In genomic region chr4:39357002-39357401, GRCh38 we compare ENCODE assay signal across 12 cellular contexts. TPM values are rescaled to one million over a fixed set of nuclear protein-coding genes. Genes with fewer than 3 reads are reported as not detected.
DNase-seq lines count a peak whose midpoint lies in the region; ATAC-seq and TF ChIP-seq lines count a peak whose summit lies in the region.
"Had no signal": no experiment of that assay in that cellular context is flagged by ENCODE, and none has a peak within 500 bp of the region (broad histone marks: within the 10 kb centered on the region; RNA-seq: fewer than 3 reads in every experiment).

No MANE protein-coding gene starts in this region.

- peaks cover 7% of the 10 kb centered on the region for H3K36me3 Mint-ChIP-seq in memory B cell

- ATAC-seq in GM21423 (IDR thresholded peaks at IDR 0.05; ENCODE audit: unreplicated experiment): peak; percentile 27
- peak; percentile 64 for ATAC-seq in memory B cell (ENCODE audit: low read depth)
- no peak for ATAC-seq in HG02763 (IDR thresholded peaks at IDR 0.05; ENCODE audit: unreplicated experiment)
- no peak for ATAC-seq in HG03025 (IDR thresholded peaks at IDR 0.05; ENCODE audit: low FRiP score, unreplicated experiment)
- ATAC-seq in omental fat pad (ENCODE audit: low FRiP score): no peak

- POLR2A ChIA-PET in GM10248 (lab: Yijun Ruan, JAX): interaction anchor here (1.0 kb wide), 1 partner anchor 9 kb away, joined by 4 read pairs; the partner anchor contains the start of gene RFC1

- peaks cover 2% of the 10 kb centered on the region for H3K9me3 Mint-ChIP-seq in memory B cell
- H3K9me3 Mint-ChIP-seq: dendritic cell treated with granulocyte-macrophage colony-stimulating factor and Interleukin-4, amounts not matched to agents 40 ng/mL and 50 ng/mL, for 4 days had no signal

- CTCF ChIA-PET in GM10248 (lab: Yijun Ruan, JAX): interaction anchor here (1.0 to 3.4 kb wide), 3 partner anchors 10 to 57 kb away, joined by 4 to 10 read pairs (median 6); no protein-coding TSS in a partner anchor

- TF ChIP-seq CTCF in GM10248 (IDR thresholded peaks at IDR 0.05; ENCODE audit: control extremely low read depth, extremely low read depth, low read depth, missing control alignments) (no peak), omental fat pad (IDR thresholded peaks at IDR 0.05) (no peak)

- DNase-seq in GM10248 (ENCODE audit: extremely low spot score) (peak; percentile 66), NAMALWA (ENCODE audit: low spot score) (peak; percentile 67), memory B cell (ENCODE audit: low spot score in 2 of 2) (peak in 1 of 2 donors; percentile 11), medulla oblongata (ENCODE audit: extremely low spot score) (no peak), omental fat pad (ENCODE audit: low spot score) (no peak)
- DNase-seq: Peyer's patch had no signal

- peak overlapping the region; percentile 24 for H3K4me3 Mint-ChIP-seq in memory B cell
- H3K4me3 Mint-ChIP-seq: dendritic cell treated with granulocyte-macrophage colony-stimulating factor and Interleukin-4, amounts not matched to agents 40 ng/mL and 50 ng/mL, for 4 days had no signal

- peaks cover 33% of the 10 kb centered on the region for H3K4me1 Mint-ChIP-seq in memory B cell

- no peaks in the 10 kb centered on the region for H3K27me3 Mint-ChIP-seq in memory B cell
- H3K27me3 Mint-ChIP-seq: dendritic cell treated with granulocyte-macrophage colony-stimulating factor and Interleukin-4, amounts not matched to agents 40 ng/mL and 50 ng/mL, for 4 days; progenitor cell of endocrine pancreas had no signal

- peak overlapping the region; percentile 75 for H3K27ac Mint-ChIP-seq in memory B cell
- H3K27ac Mint-ChIP-seq: dendritic cell treated with granulocyte-macrophage colony-stimulating factor and Interleukin-4, amounts not matched to agents 40 ng/mL and 50 ng/mL, for 4 days; progenitor cell of endocrine pancreas had no signal

RNA-seq across cellular contexts. Expression of gene RFC1, which starts 9.2 kb away (rescaled TPM):
- total RNA-seq in omental fat pad: 10 to 100 TPM; 18.5 to 38.1 (median 27.8) TPM

RNA-seq across cellular contexts. Expression of gene KLB, which starts 49.7 kb away (rescaled TPM):
- 10 to 100 TPM in 2 of 4 donors, 1 to 10 TPM in 2; 7.9 to 70.9 (median 12.1) TPM for total RNA-seq in omental fat pad
- total RNA-seq: H1 had no signal

Comparison
In these comparisons a context has a peak if more than half of its experiments do, and no peak if none do; other contexts are left out.
1. DNase-seq: peak in GM10248 (single experiment) and NAMALWA (single experiment); none in medulla oblongata (single experiment) and omental fat pad (single experiment).
2. ATAC-seq: peak in GM21423 (single experiment) and memory B cell (single experiment); none in HG02763 (single experiment), HG03025 (single experiment) and omental fat pad (single experiment).